ENCODE assay signal across 15 cellular contexts in genomic region chr5:59517926-59518585, GRCh38.
DNase-seq lines count a peak whose midpoint lies in the region; TF ChIP-seq lines count a peak whose summit lies in the region.
"Had no signal": no experiment of that assay in that cellular context is flagged by ENCODE, and none has a peak within 500 bp of the region (broad histone marks: within the 10 kb centered on the region; RNA-seq: fewer than 3 reads in every experiment).

No MANE protein-coding gene starts in this region.

- intact Hi-C loops in mammary epithelial cell (cut with micrococcal nuclease): no loop called here

- CTCF ChIA-PET in AG04450 (lab: Charles Lee) (no interaction called here), mammary epithelial cell (lab: Charles Lee; ENCODE audit: low non-redundant PET) (interaction anchor here (0.6 kb wide), 2 partner anchors 75 to 189 kb away, joined by 3 to 4 read pairs; no protein-coding TSS in a partner anchor)

- TF ChIP-seq CTCF in AG04450 (IDR thresholded peaks at IDR 0.05; ENCODE audit: low read depth, low read length) (no peak), mammary epithelial cell (conservative IDR thresholded peaks at IDR 0.05 in 1 of 2, IDR thresholded peaks at IDR 0.05 in 1 of 2; ENCODE audit: extremely low read depth in 1 of 2, insufficient read depth in 1 of 2, low read depth in 1 of 2, low read length in 2 of 2) (no peak)

- H3K79me2 ChIP-seq in mammary epithelial cell (ENCODE audit: insufficient read depth, low read length): no peaks in the 10 kb centered on the region

- dilution Hi-C loops in mammary epithelial cell (cut with HindIII; ENCODE audit: low sequenced_read_pairs): no loop called here

- H3K27me3 ChIP-seq in AG04450 (ENCODE audit: control insufficient read depth, insufficient read depth, low read length): no peaks in the 10 kb centered on the region
- no peaks in the 10 kb centered on the region for H3K27me3 ChIP-seq in mammary epithelial cell (ENCODE audit: insufficient read depth, low read length)
- H3K27me3 ChIP-seq: BLaER1, ovary, vagina had no signal

- H3K4me2 ChIP-seq in mammary epithelial cell (ENCODE audit: insufficient read depth, low read depth, low read length): peak overlapping the region; percentile 31
- H3K4me2 ChIP-seq: BLaER1 had no signal

- DNase-seq in AG04450 (ENCODE audit: low read depth, low spot score): peak; percentile 8
- DNase-seq in HT1080 (ENCODE audit: low read depth): peak; percentile 72
- DNase-seq in mammary epithelial cell: peak; percentile 61
- peak; percentile 38 for DNase-seq in kidney glomerular epithelial cell (lab: John Stamatoyannopoulos, UW)
- no peak for DNase-seq in NCI-H2227 (lab: John Stamatoyannopoulos, UW; ENCODE audit: unreplicated experiment)
- DNase-seq in HT-29 (ENCODE audit: low spot score): no peak
- DNase-seq in islet precursor cell: no peak
- DNase-seq in effector CD8-positive, alpha-beta T cell (lab: John Stamatoyannopoulos, UW): no peak
- DNase-seq: GF-D8, hippocampal formation, mesendoderm, NCI-H446 treated with DMSO at 0.1 percent for 48 hours, ovary had no signal

- no peak overlapping the region for H3K9ac ChIP-seq in mammary epithelial cell (ENCODE audit: insufficient read depth, low read length)
- H3K9ac ChIP-seq: BLaER1 had no signal

- in situ Hi-C loops in mammary epithelial cell (cut with MboI; ENCODE audit: low sequenced_read_pairs in 2 of 2): loop anchor here in 1 of 2 donors (10.0 kb wide), 1 partner anchor 277 kb away; no protein-coding TSS in a partner anchor

- H4K20me1 ChIP-seq in mammary epithelial cell (ENCODE audit: insufficient read depth, low read length): no peaks in the 10 kb centered on the region
- H4K20me1 ChIP-seq: BLaER1 had no signal

- no peaks in the 10 kb centered on the region for H3K36me3 ChIP-seq in mammary epithelial cell (ENCODE audit: insufficient read depth, low read length)
- H3K36me3 ChIP-seq: BLaER1, ovary, vagina had no signal

- peaks cover 19% of the 10 kb centered on the region for H3K4me1 ChIP-seq in mammary epithelial cell (ENCODE audit: insufficient read depth, low read length)
- H3K4me1 ChIP-seq: BLaER1 had no signal

- no peak overlapping the region for H2AFZ ChIP-seq in mammary epithelial cell (ENCODE audit: low read depth, low read length)

- 47% methylated on average over 3 of the region's 3 CpGs for WGBS in mammary epithelial cell (ENCODE audit: low coverage, missing lambda C conversion rate)

- no TSS peak for BruUV-seq in mammary epithelial cell (replicated peaks; lab: Mats Ljungman, UMichigan)

- no peaks in the 10 kb centered on the region for H3K9me3 ChIP-seq in AG04450 (ENCODE audit: control insufficient read depth, insufficient read depth, low read length)
- H3K9me3 ChIP-seq in mammary epithelial cell (replicated peaks; ENCODE audit: insufficient read depth, low read length): no peaks in the 10 kb centered on the region
- H3K9me3 ChIP-seq: BLaER1, ovary, vagina had no signal

- H3K4me3 ChIP-seq in AG04450 (ENCODE audit: low read depth, low read length) (no peak overlapping the region), mammary epithelial cell (replicated peaks in 1 of 3; ENCODE audit: insufficient read depth in 1 of 3, low read depth in 2 of 3, low read length in 3 of 3) (no peak overlapping the region)
- H3K4me3 ChIP-seq: BLaER1, ovary, vagina had no signal

- POLR2A ChIA-PET in AG04450 (lab: Yijun Ruan, JAX): interaction anchor here (0.7 kb wide), 1 partner anchor 767 kb away, joined by 3 read pairs; no protein-coding TSS in a partner anchor

- H3K27ac ChIP-seq in AG04450 (ENCODE audit: low read depth, low read length) (no peak overlapping the region), mammary epithelial cell (ENCODE audit: insufficient read depth, low read depth, low read length) (peak overlapping the region; percentile 20)
- H3K27ac ChIP-seq: BLaER1, ovary, vagina had no signal

Comparison
In these comparisons a context has a peak if more than half of its experiments do, and no peak if none do; other contexts are left out.
1. DNase-seq: peak in AG04450 (single experiment), HT1080 (single experiment), mammary epithelial cell (single experiment) and kidney glomerular epithelial cell (single experiment); none in NCI-H2227 (single experiment), HT-29 (single experiment), islet precursor cell (single experiment) and effector CD8-positive, alpha-beta T cell (single experiment).